27 cellular contexts compared by ENCODE assay signal in the genomic region with DNA sequence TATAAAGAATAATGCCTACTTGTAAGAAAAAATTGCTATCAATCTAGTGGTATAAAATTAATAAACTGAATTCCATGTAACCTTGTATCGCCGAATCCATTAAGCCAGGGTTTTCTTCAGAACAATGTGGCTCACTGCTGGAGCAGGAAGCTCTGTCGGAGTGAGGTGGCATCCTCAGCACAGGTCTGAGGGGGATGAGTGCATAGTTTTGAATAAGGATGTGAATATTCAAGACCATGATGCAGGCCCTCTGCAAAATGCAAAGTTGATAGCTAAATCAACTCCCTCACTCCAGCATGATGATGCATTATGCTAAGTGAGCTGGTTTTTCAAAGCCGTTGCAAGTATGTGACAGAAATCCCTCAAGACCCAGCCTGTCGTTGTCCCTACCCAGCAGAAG.
"Had no signal": no experiment of that assay in that cellular context is flagged by ENCODE, and none has a peak within 500 bp of the region (broad histone marks: within the 10 kb centered on the region; RNA-seq: fewer than 3 reads in every experiment).

No MANE protein-coding gene starts in this region.

- H3K4me3 Mint-ChIP-seq: activated CD4-positive, alpha-beta memory T cell treated with anti-CD3 and anti-CD28 coated beads for 36 hours; activated CD4-positive, alpha-beta T cell treated with anti-CD3 and anti-CD28 coated beads, Interleukin-2, amount 10 ng/mL, durations not matched to agents 24 days and 14 days; activated naive CD4-positive, alpha-beta T cell treated with anti-CD3 and anti-CD28 coated beads for 36 hours; activated naive CD8-positive, alpha-beta T cell treated with anti-CD3 and anti-CD28 coated beads for 36 hours; activated T-helper 1 cell treated with anti-CD3 and anti-CD28 coated beads, Interleukin-12 subunit alpha, Interleukin-12 subunit beta, Interleukin-2, Interleukin-4 antibody, amounts not matched to agents 30 ng/mL and 10 ng/mL and 1 ng/mL, durations not matched to agents 14 hours and 24 hours and 36 hours; effector memory CD8-positive, alpha-beta T cell; natural killer cell had no signal

- ATAC-seq: body of pancreas; effector memory CD8-positive, alpha-beta T cell; gastrocnemius medialis; natural killer cell; sciatic nerve; stimulated activated naive CD8-positive, alpha-beta T cell treated with anti-CD3 and anti-CD28 coated beads, Interleukin-15, Interleukin-2, amounts not matched to agents 100 U/mL and 50 U/mL, for 24 hours had no signal

- H3K27me3 ChIP-seq: adrenal gland, body of pancreas, cardiac muscle cell, gastrocnemius medialis, testis, transverse colon had no signal

- H3K4me1 Mint-ChIP-seq: activated CD4-positive, alpha-beta T cell treated with anti-CD3 and anti-CD28 coated beads, Interleukin-2, amount 10 ng/mL, durations not matched to agents 24 days and 14 days; activated naive CD8-positive, alpha-beta T cell treated with anti-CD3 and anti-CD28 coated beads for 36 hours; natural killer cell had no signal

- H3K9me3 ChIP-seq: adrenal gland, body of pancreas, gastrocnemius medialis, testis, transverse colon had no signal

- H3K9me3 Mint-ChIP-seq: activated CD4-positive, alpha-beta memory T cell treated with anti-CD3 and anti-CD28 coated beads for 36 hours; activated CD4-positive, alpha-beta T cell treated with anti-CD3 and anti-CD28 coated beads, Interleukin-2, amount 10 ng/mL, durations not matched to agents 24 days and 14 days; activated naive CD4-positive, alpha-beta T cell treated with anti-CD3 and anti-CD28 coated beads for 36 hours; activated naive CD8-positive, alpha-beta T cell treated with anti-CD3 and anti-CD28 coated beads for 36 hours; activated T-helper 1 cell treated with anti-CD3 and anti-CD28 coated beads, Interleukin-12 subunit alpha, Interleukin-12 subunit beta, Interleukin-2, Interleukin-4 antibody, amounts not matched to agents 30 ng/mL and 10 ng/mL and 1 ng/mL, durations not matched to agents 14 hours and 24 hours and 36 hours; effector memory CD8-positive, alpha-beta T cell; natural killer cell had no signal

- H3K36me3 ChIP-seq: adrenal gland, cardiac muscle cell, gastrocnemius medialis, transverse colon, WERI-Rb-1 had no signal

- H3K27ac ChIP-seq: adrenal gland, body of pancreas, cardiac muscle cell, gastrocnemius medialis, skin epidermis, testis, transverse colon, WERI-Rb-1 had no signal

- H3K27ac Mint-ChIP-seq: activated CD4-positive, alpha-beta memory T cell treated with anti-CD3 and anti-CD28 coated beads for 36 hours; activated CD4-positive, alpha-beta T cell treated with anti-CD3 and anti-CD28 coated beads, Interleukin-2, amount 10 ng/mL, durations not matched to agents 24 days and 14 days; activated naive CD4-positive, alpha-beta T cell treated with anti-CD3 and anti-CD28 coated beads for 36 hours; activated naive CD8-positive, alpha-beta T cell treated with anti-CD3 and anti-CD28 coated beads for 36 hours; activated T-helper 1 cell treated with anti-CD3 and anti-CD28 coated beads, Interleukin-12 subunit alpha, Interleukin-12 subunit beta, Interleukin-2, Interleukin-4 antibody, amounts not matched to agents 30 ng/mL and 10 ng/mL and 1 ng/mL, durations not matched to agents 14 hours and 24 hours and 36 hours; effector memory CD8-positive, alpha-beta T cell; natural killer cell had no signal

- H3K27me3 Mint-ChIP-seq: activated CD4-positive, alpha-beta memory T cell treated with anti-CD3 and anti-CD28 coated beads for 36 hours; activated naive CD8-positive, alpha-beta T cell treated with anti-CD3 and anti-CD28 coated beads for 36 hours had no signal

- H3K36me3 Mint-ChIP-seq: activated CD4-positive, alpha-beta memory T cell treated with anti-CD3 and anti-CD28 coated beads for 36 hours; activated naive CD8-positive, alpha-beta T cell treated with anti-CD3 and anti-CD28 coated beads for 36 hours; natural killer cell had no signal

- H3K4me1 ChIP-seq: adrenal gland, body of pancreas, gastrocnemius medialis, testis, transverse colon had no signal

- DNase-seq: activated CD4-positive, alpha-beta memory T cell treated with anti-CD3 and anti-CD28 coated beads for 36 hours; activated CD4-positive, alpha-beta T cell treated with anti-CD3 and anti-CD28 coated beads, Interleukin-2, amount 10 ng/mL, durations not matched to agents 24 days and 14 days; activated CD4-positive, CD25-positive, alpha-beta regulatory T cell treated with anti-CD3 and anti-CD28 coated beads, Interleukin-2, amount 50 U/mL, for 72 hours; activated CD8-positive, alpha-beta memory T cell treated with anti-CD3 and anti-CD28 coated beads, Interleukin-2, amount 50 U/mL, for 4 hours; activated effector memory CD4-positive, alpha-beta T cell treated with anti-CD3 and anti-CD28 coated beads, Interleukin-2, amount 50 U/mL, for 16 hours; activated naive CD4-positive, alpha-beta T cell treated with anti-CD3 and anti-CD28 coated beads for 36 hours; activated naive CD8-positive, alpha-beta T cell treated with anti-CD3 and anti-CD28 coated beads for 36 hours; activated T-cell treated with anti-CD3 and anti-CD28 coated beads, Interleukin-2, amount 50 U/mL, for 1 hour; adrenal gland; aorta; body of pancreas; cortex of kidney; effector memory CD8-positive, alpha-beta T cell; erythroblast; gastrocnemius medialis; mesenchymal stem cell; natural killer cell; stimulated activated CD4-positive, alpha-beta T cell treated with anti-CD3 and anti-CD28 coated beads, Interleukin-12 subunit alpha, Interleukin-12 subunit beta, amount 100 ng/mL, for 4 hours; stimulated activated CD4-positive, alpha-beta T cell treated with anti-CD3 and anti-CD28 coated beads, Interleukin-4, amount 100 ng/mL, for 1 hour; stimulated activated naive CD8-positive, alpha-beta T cell treated with anti-CD3 and anti-CD28 coated beads, Interleukin-15, Interleukin-2, amounts not matched to agents 100 U/mL and 50 U/mL, for 24 hours; testis; WERI-Rb-1 had no signal

- H3K4me3 ChIP-seq: adrenal gland, body of pancreas, cardiac muscle cell, gastrocnemius medialis, skin epidermis, testis, transverse colon had no signal
